ENCODE assay signal across 1 cellular context in the genomic region with DNA sequence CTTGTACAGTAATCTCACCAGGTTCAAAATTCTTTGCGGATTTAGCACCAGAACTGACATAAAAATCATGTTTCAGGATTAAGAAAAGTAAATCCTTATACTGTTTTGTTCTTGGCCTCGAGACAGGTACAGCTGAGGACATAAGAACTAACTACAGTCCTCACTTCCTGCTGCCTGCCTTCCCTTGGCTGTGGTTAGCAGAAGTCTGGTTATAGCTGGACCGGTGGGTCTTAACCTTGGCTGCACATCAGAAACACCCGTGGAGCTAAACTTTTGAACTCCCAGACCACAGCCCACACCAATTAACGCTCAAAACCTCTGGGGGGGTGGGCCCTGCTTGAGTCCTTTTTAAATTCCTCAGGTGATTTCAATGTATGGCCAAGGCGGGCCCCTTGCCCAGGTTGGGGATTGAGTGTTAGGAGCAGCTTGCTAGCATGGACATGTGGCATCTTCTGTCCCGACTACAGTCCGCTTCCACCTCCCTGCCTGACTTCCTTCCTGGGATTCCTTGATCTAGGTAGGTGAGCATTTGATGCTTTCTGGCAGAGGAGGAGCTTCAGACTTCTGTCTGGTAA.
TF ChIP-seq lines count a peak whose summit lies in the region.

No MANE protein-coding gene starts in this region.

TF ChIP-seq in GM23338, 12 proteins besides CTCF, POLR2A, EP300 and RAD21 (continued from another document):
- TF ChIP-seq, protein P1, sequence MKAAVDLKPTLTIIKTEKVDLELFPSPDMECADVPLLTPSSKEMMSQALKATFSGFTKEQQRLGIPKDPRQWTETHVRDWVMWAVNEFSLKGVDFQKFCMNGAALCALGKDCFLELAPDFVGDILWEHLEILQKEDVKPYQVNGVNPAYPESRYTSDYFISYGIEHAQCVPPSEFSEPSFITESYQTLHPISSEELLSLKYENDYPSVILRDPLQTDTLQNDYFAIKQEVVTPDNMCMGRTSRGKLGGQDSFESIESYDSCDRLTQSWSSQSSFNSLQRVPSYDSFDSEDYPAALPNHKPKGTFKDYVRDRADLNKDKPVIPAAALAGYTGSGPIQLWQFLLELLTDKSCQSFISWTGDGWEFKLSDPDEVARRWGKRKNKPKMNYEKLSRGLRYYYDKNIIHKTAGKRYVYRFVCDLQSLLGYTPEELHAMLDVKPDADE (IDR thresholded peaks at IDR 0.05): no peak
